8 cellular contexts compared by ENCODE assay signal in the genomic region with DNA sequence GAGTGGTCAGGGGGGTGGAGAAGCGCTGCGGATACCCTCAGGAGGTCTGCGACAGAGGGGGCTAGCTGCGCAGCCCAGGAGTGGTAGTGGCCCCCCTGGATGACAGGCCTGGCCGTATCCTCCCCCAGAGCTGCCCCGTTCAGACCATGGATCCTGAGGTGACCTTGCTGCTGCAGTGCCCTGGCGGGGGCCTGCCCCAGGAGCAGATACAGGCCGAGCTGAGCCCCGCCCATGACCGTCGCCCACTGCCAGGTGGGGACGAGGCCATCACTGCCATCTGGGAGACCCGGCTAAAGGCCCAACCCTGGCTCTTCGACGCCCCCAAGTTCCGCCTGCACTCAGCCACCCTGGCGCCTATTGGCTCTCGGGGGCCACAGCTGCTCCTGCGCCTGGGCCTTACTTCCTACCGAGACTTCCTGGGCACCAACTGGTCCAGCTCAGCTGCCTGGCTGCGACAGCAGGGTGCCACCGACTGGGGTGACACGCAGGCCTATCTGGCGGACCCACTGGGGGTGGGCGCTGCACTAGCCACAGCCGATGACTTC. TPM values are rescaled to one million over a fixed set of nuclear protein-coding genes. Genes with fewer than 3 reads are reported as not detected.
DNase-seq lines count a peak whose midpoint lies in the region; ATAC-seq and FAIRE-seq lines count a peak whose summit lies in the region.

No MANE protein-coding gene starts in this region.

- no peaks in the 10 kb centered on the region for H3K9me3 Mint-ChIP-seq in activated CD4-positive, alpha-beta memory T cell treated with anti-CD3 and anti-CD28 coated beads, Interleukin-2, amount 10 ng/mL, durations not matched to agents 7 days and 5 days
- H3K9me3 Mint-ChIP-seq in naive thymus-derived CD4-positive, alpha-beta T cell: no peaks in the 10 kb centered on the region

- CTCF ChIA-PET in activated CD4-positive, alpha-beta memory T cell treated with anti-CD3 and anti-CD28 coated beads, Interleukin-2, amount 10 ng/mL, durations not matched to agents 7 days and 5 days (lab: Charles Lee): interaction anchor here (0.9 to 5.1 kb wide), 11 partner anchors 15 to 105 kb away, joined by 3 to 40 read pairs (median 6); partner anchors contain the start of genes ESRRA, FERMT3, FKBP2 and PLCB3
- CTCF ChIA-PET in naive thymus-derived CD4-positive, alpha-beta T cell (lab: Charles Lee): interaction anchor here (0.6 to 5.5 kb wide), 7 partner anchors 14 to 91 kb away, joined by 3 to 66 read pairs (median 3); partner anchors contain the start of genes FERMT3, FKBP2, PRDX5 and TRMT112

- H3K4me1 ChIP-seq in naive thymus-derived CD4-positive, alpha-beta T cell (ENCODE audit: control insufficient read depth in 2 of 2, insufficient read depth in 2 of 2, low read length in 2 of 2): peaks cover 30 to 37% of the 10 kb centered on the region in 2 donors

- H3K9me3 ChIP-seq in naive thymus-derived CD4-positive, alpha-beta T cell (ENCODE audit: control insufficient read depth in 2 of 3, low read length in 3 of 3): no peaks in the 10 kb centered on the region

- H3K27me3 Mint-ChIP-seq in activated CD4-positive, alpha-beta memory T cell treated with anti-CD3 and anti-CD28 coated beads, Interleukin-2, amount 10 ng/mL, durations not matched to agents 7 days and 5 days: no peaks in the 10 kb centered on the region
- no peaks in the 10 kb centered on the region for H3K27me3 Mint-ChIP-seq in naive thymus-derived CD4-positive, alpha-beta T cell

- H3K4me3 Mint-ChIP-seq in activated CD4-positive, alpha-beta memory T cell treated with anti-CD3 and anti-CD28 coated beads, Interleukin-2, amount 10 ng/mL, durations not matched to agents 7 days and 5 days: peak overlapping the region; percentile 88
- H3K4me3 Mint-ChIP-seq in naive thymus-derived CD4-positive, alpha-beta T cell: peak overlapping the region; percentile 87 to 96 (median 92)

- ATAC-seq in GM21529 (IDR thresholded peaks at IDR 0.05; ENCODE audit: unreplicated experiment) (peak; percentile 38), HG03095 (IDR thresholded peaks at IDR 0.05; ENCODE audit: unreplicated experiment) (no peak)
- peak; percentile 32 for ATAC-seq in naive thymus-derived CD4-positive, alpha-beta T cell

- peaks cover 17% of the 10 kb centered on the region for H3K36me3 Mint-ChIP-seq in activated CD4-positive, alpha-beta memory T cell treated with anti-CD3 and anti-CD28 coated beads, Interleukin-2, amount 10 ng/mL, durations not matched to agents 7 days and 5 days (ENCODE audit: low read depth)
- no peaks in the 10 kb centered on the region for H3K36me3 Mint-ChIP-seq in naive thymus-derived CD4-positive, alpha-beta T cell

- no peaks in the 10 kb centered on the region for H3K27me3 ChIP-seq in naive thymus-derived CD4-positive, alpha-beta T cell (ENCODE audit: control insufficient read depth in 2 of 2, insufficient read depth in 2 of 2, low read length in 2 of 2)

- POLR2A ChIA-PET in activated CD4-positive, alpha-beta memory T cell treated with anti-CD3 and anti-CD28 coated beads, Interleukin-2, amount 10 ng/mL, durations not matched to agents 7 days and 5 days (lab: Charles Lee): interaction anchor here (0.6 to 14.6 kb wide), 16 partner anchors 11 to 1635 kb away, joined by 3 to 275 read pairs (median 9); partner anchors contain the start of genes ESRRA, FERMT3, FKBP2 and PPP1R14B
- POLR2A ChIA-PET in naive thymus-derived CD4-positive, alpha-beta T cell (lab: Charles Lee): interaction anchor here (0.5 to 14.3 kb wide), 23 partner anchors 9 to 550 kb away, joined by 3 to 220 read pairs (median 6); partner anchors contain the start of genes CCDC88B, FERMT3, FKBP2 and PLCB3

- FAIRE-seq in HTR-8/SVneo (lab: Jason Lieb, UNC): no peak

- peaks cover 45% of the 10 kb centered on the region for H3K4me1 Mint-ChIP-seq in activated CD4-positive, alpha-beta memory T cell treated with anti-CD3 and anti-CD28 coated beads, Interleukin-2, amount 10 ng/mL, durations not matched to agents 7 days and 5 days
- peaks cover 15 to 51% (median 38%) of the 10 kb centered on the region in 7 donors for H3K4me1 Mint-ChIP-seq in naive thymus-derived CD4-positive, alpha-beta T cell

- intact Hi-C loops in naive thymus-derived CD4-positive, alpha-beta T cell (cut with micrococcal nuclease): loop anchor here (1.0 to 2.0 kb wide), 12 partner anchors 8 to 79 kb away; partner anchors contain the start of genes FKBP2 (in 2 of the 2), ESRRA (in 1 of the 2), GPR137 (in 1 of the 2) and MACROD1 (in 1 of the 2)

- peak overlapping the region; percentile 79 for H3K27ac Mint-ChIP-seq in activated CD4-positive, alpha-beta memory T cell treated with anti-CD3 and anti-CD28 coated beads, Interleukin-2, amount 10 ng/mL, durations not matched to agents 7 days and 5 days
- H3K27ac Mint-ChIP-seq in naive thymus-derived CD4-positive, alpha-beta T cell: peak overlapping the region; percentile 76 to 92 (median 86)

- peak overlapping the region; percentile 60 for H3K4me3 ChIP-seq in naive thymus-derived CD4-positive, alpha-beta T cell (ENCODE audit: low read length)

- H3K36me3 ChIP-seq in naive thymus-derived CD4-positive, alpha-beta T cell (ENCODE audit: control insufficient read depth in 2 of 3, insufficient read depth in 3 of 3, low read length in 3 of 3): peaks cover 0 to 18% (median 3%) of the 10 kb centered on the region in 3 experiments

- H3K27ac ChIP-seq in epithelial cell of prostate: peak overlapping the region; percentile 66
- H3K27ac ChIP-seq in naive thymus-derived CD4-positive, alpha-beta T cell (ENCODE audit: low read depth, low read length): peak overlapping the region; percentile 89

- peak; percentile 89 for DNase-seq in CD1c-positive myeloid dendritic cell (ENCODE audit: extremely low spot score)
- peak; percentile 44 for DNase-seq in NCI-H345 (lab: John Stamatoyannopoulos, UW)
- DNase-seq in activated CD4-positive, alpha-beta memory T cell treated with anti-CD3 and anti-CD28 coated beads, Interleukin-2, amount 10 ng/mL, durations not matched to agents 7 days and 5 days: peak; percentile 74
- no peak for DNase-seq in epithelial cell of prostate (ENCODE audit: low read depth, low spot score)
- peak in 7 of 9 donors; percentile 38 to 66 (median 44) for DNase-seq in naive thymus-derived CD4-positive, alpha-beta T cell
- DNase-seq in HTR-8/SVneo (ENCODE audit: insufficient read length, low spot score): no peak

RNA-seq across cellular contexts. Expression of gene NUDT22, which starts 0.5 kb away (rescaled TPM):
- 10 to 100 TPM; 84.8 to 90.6 TPM for total RNA-seq in activated CD4-positive, alpha-beta memory T cell treated with anti-CD3 and anti-CD28 coated beads, Interleukin-2, amount 10 ng/mL, durations not matched to agents 7 days and 5 days
- total RNA-seq in naive thymus-derived CD4-positive, alpha-beta T cell: 10 to 100 TPM; 47.8 to 94.0 (median 78.3) TPM
- 10 to 100 TPM; 40.7 to 51.2 TPM for polyA plus RNA-seq in naive thymus-derived CD4-positive, alpha-beta T cell

RNA-seq across cellular contexts. Expression of gene TRPT1, which starts 0.6 kb away (rescaled TPM):
- total RNA-seq in activated CD4-positive, alpha-beta memory T cell treated with anti-CD3 and anti-CD28 coated beads, Interleukin-2, amount 10 ng/mL, durations not matched to agents 7 days and 5 days: 10 to 100 TPM; 34.7 to 35.3 TPM
- total RNA-seq in naive thymus-derived CD4-positive, alpha-beta T cell: 10 to 100 TPM; 24.0 to 53.0 (median 27.2) TPM
- 10 to 100 TPM; 50.0 to 53.7 TPM for polyA plus RNA-seq in naive thymus-derived CD4-positive, alpha-beta T cell

RNA-seq across cellular contexts. Expression of gene DNAJC4, which starts 3.8 kb away (rescaled TPM):
- 10 to 100 TPM; 40.8 to 42.0 TPM for total RNA-seq in activated CD4-positive, alpha-beta memory T cell treated with anti-CD3 and anti-CD28 coated beads, Interleukin-2, amount 10 ng/mL, durations not matched to agents 7 days and 5 days
- 10 to 100 TPM; 39.3 to 61.7 (median 47.4) TPM for total RNA-seq in naive thymus-derived CD4-positive, alpha-beta T cell
- 10 to 100 TPM; 24.3 to 26.7 TPM for polyA plus RNA-seq in naive thymus-derived CD4-positive, alpha-beta T cell

RNA-seq across cellular contexts. Expression of gene VEGFB, which starts 7.8 kb away (rescaled TPM):
- 10 to 100 TPM; 49.1 to 58.5 TPM for total RNA-seq in activated CD4-positive, alpha-beta memory T cell treated with anti-CD3 and anti-CD28 coated beads, Interleukin-2, amount 10 ng/mL, durations not matched to agents 7 days and 5 days
- 10 to 100 TPM; 30.6 to 99.5 (median 88.0) TPM for total RNA-seq in naive thymus-derived CD4-positive, alpha-beta T cell
- polyA plus RNA-seq in naive thymus-derived CD4-positive, alpha-beta T cell: 10 to 100 TPM; 12.9 to 15.3 TPM

RNA-seq across cellular contexts. Expression of gene FKBP2, which starts 14.3 kb away (rescaled TPM):
- 10 to 100 TPM; 26.4 to 27.9 TPM for total RNA-seq in activated CD4-positive, alpha-beta memory T cell treated with anti-CD3 and anti-CD28 coated beads, Interleukin-2, amount 10 ng/mL, durations not matched to agents 7 days and 5 days
- 10 to 100 TPM; 20.3 to 46.6 (median 33.5) TPM for total RNA-seq in naive thymus-derived CD4-positive, alpha-beta T cell
- polyA plus RNA-seq in naive thymus-derived CD4-positive, alpha-beta T cell: 10 to 100 TPM; 61.8 to 81.4 TPM

Comparison
In these comparisons a context has a peak if more than half of its experiments do, and no peak if none do; other contexts are left out.
1. DNase-seq: peak in CD1c-positive myeloid dendritic cell (single experiment), NCI-H345 (single experiment), activated CD4-positive, alpha-beta memory T cell treated with anti-CD3 and anti-CD28 coated beads, Interleukin-2, amount 10 ng/mL, durations not matched to agents 7 days and 5 days (single experiment) and naive thymus-derived CD4-positive, alpha-beta T cell (7 of 9); none in epithelial cell of prostate (single experiment) and HTR-8/SVneo (single experiment).